Comparison of ENCODE assay signal across 22 cellular contexts in genomic region chr10:86267286-86268195, GRCh38.
DNase-seq lines count a peak whose midpoint lies in the region; ATAC-seq and TF ChIP-seq lines count a peak whose summit lies in the region.
"Had no signal": no experiment of that assay in that cellular context is flagged by ENCODE, and none has a peak within 500 bp of the region (broad histone marks: within the 10 kb centered on the region; RNA-seq: fewer than 3 reads in every experiment).

No MANE protein-coding gene starts in this region.

- intact Hi-C loops in A673 (cut with micrococcal nuclease; ENCODE audit: unreplicated experiment): no loop called here

- no peak for TF ChIP-seq CTCF in A673 (conservative IDR thresholded peaks at IDR 0.05; ENCODE audit: low read depth, low read length)

- H3K9me3 ChIP-seq in BLaER1 treated with 17β-estradiol and CSF1 and Interleukin-3, amounts not matched to agents 10 nM and 100 nM (replicated peaks in 1 of 11): peaks cover 0 to 20% (median 12%) of the 10 kb centered on the region in 11 experiments; a peak in 14 of 22 replicates
- H3K9me3 ChIP-seq in A673 (ENCODE audit: low read depth, low read length, poor library complexity, severe bottlenecking): no peaks in the 10 kb centered on the region
- H3K9me3 ChIP-seq: esophagus squamous epithelium, thyroid gland had no signal

- no TSS peak for BruUV-seq in A673 (replicated peaks; lab: Mats Ljungman, UMichigan)

- POLR2A ChIA-PET in A673 (lab: Charles Lee; ENCODE audit: low non-redundant PET): interaction anchor here (0.5 kb wide), 1 partner anchor 461 kb away, joined by 6 read pairs; no protein-coding TSS in a partner anchor

- peaks cover 8 to 20% (median 15%) of the 10 kb centered on the region in 10 experiments for H3K4me1 ChIP-seq in BLaER1 treated with 17β-estradiol and CSF1 and Interleukin-3, amounts not matched to agents 10 nM and 100 nM
- H3K4me1 ChIP-seq in A673 (ENCODE audit: insufficient read depth, low read length, poor library complexity, severe bottlenecking): no peaks in the 10 kb centered on the region
- H3K4me1 ChIP-seq: right lobe of liver had no signal

- H4K20me1 ChIP-seq in BLaER1 treated with 17β-estradiol and CSF1 and Interleukin-3, amounts not matched to agents 10 nM and 100 nM: no peaks in the 10 kb centered on the region

- CTCF ChIA-PET in A673 (lab: Charles Lee): no interaction called here

- H3K4me3 ChIP-seq in BLaER1 treated with 17β-estradiol and CSF1 and Interleukin-3, amounts not matched to agents 10 nM and 100 nM: no peak overlapping the region
- H3K4me3 ChIP-seq in A673 (ENCODE audit: low read depth, low read length, poor library complexity, severe bottlenecking): no peak overlapping the region
- H3K4me3 ChIP-seq: esophagus squamous epithelium, K562, right lobe of liver, thyroid gland had no signal

- ATAC-seq in esophagus mucosa (peak; percentile 12), GM18498 (IDR thresholded peaks at IDR 0.05; ENCODE audit: unreplicated experiment) (no peak), HG03354 (IDR thresholded peaks at IDR 0.05; ENCODE audit: poor library complexity, severe bottlenecking, unreplicated experiment) (no peak)
- ATAC-seq: K562, right lobe of liver, T-helper 17 cell had no signal

- DNase-seq in NCI-H146 (lab: John Stamatoyannopoulos, UW): peak; percentile 82
- DNase-seq in putamen (ENCODE audit: low spot score): peak; percentile 62
- DNase-seq in A673 (ENCODE audit: low spot score): no peak
- no peak for DNase-seq in stimulated activated naive CD4-positive, alpha-beta T cell (lab: John Stamatoyannopoulos, UW)
- DNase-seq: activated CD4-positive, CD25-positive, alpha-beta regulatory T cell; activated naive CD4-positive, alpha-beta T cell treated with Interleukin-2 at 50 U/mL for 16 hours; DMS79; esophagus squamous epithelium; immature natural killer cell; mammary epithelial cell; NCI-H1048; Right ventricle myocardium superior; stimulated activated CD4-positive, alpha-beta T cell treated with anti-CD3 and anti-CD28 coated beads, Interleukin-2, amount 100 ng/mL, for 24 hours; T-helper 17 cell had no signal

- H3K9ac ChIP-seq in BLaER1 treated with 17β-estradiol and CSF1 and Interleukin-3, amounts not matched to agents 10 nM and 100 nM: no peak overlapping the region

- 0 out of 22 replicates have a peak, but pooled peaks cover 0 to 4% (median 0%) of the 10 kb centered on the region in 11 experiments for H3K27me3 ChIP-seq in BLaER1 treated with 17β-estradiol and CSF1 and Interleukin-3, amounts not matched to agents 10 nM and 100 nM
- H3K27me3 ChIP-seq in A673 (replicated peaks; ENCODE audit: insufficient read depth, low read depth, low read length, poor library complexity): peaks cover 3% of the 10 kb centered on the region
- H3K27me3 ChIP-seq: right lobe of liver, thyroid gland had no signal

- H3K27ac ChIP-seq in BLaER1 treated with 17β-estradiol and CSF1 and Interleukin-3, amounts not matched to agents 10 nM and 100 nM: no peak overlapping the region
- H3K27ac ChIP-seq in A673 (ENCODE audit: low read depth, low read length, poor library complexity, severe bottlenecking): no peak overlapping the region
- H3K27ac ChIP-seq: esophagus squamous epithelium, HL-60, right lobe of liver, thyroid gland had no signal

- peak overlapping the region in 9 of 11 experiments; percentile 10 to 62 (median 42); a peak in 10 of 22 replicates for H3K4me2 ChIP-seq in BLaER1 treated with 17β-estradiol and CSF1 and Interleukin-3, amounts not matched to agents 10 nM and 100 nM

- no peaks in the 10 kb centered on the region for H3K36me3 ChIP-seq in BLaER1 treated with 17β-estradiol and CSF1 and Interleukin-3, amounts not matched to agents 10 nM and 100 nM
- no peaks in the 10 kb centered on the region for H3K36me3 ChIP-seq in A673 (ENCODE audit: insufficient read depth, low read length, poor library complexity, severe bottlenecking)
- H3K36me3 ChIP-seq: esophagus squamous epithelium, right lobe of liver, thyroid gland had no signal

Comparison
In these comparisons a context has a peak if more than half of its experiments do, and no peak if none do; other contexts are left out.
1. DNase-seq: peak in NCI-H146 (single experiment) and putamen (single experiment); none in A673 (single experiment) and stimulated activated naive CD4-positive, alpha-beta T cell (0 of 6).